1 cellular context compared by ENCODE assay signal in the genomic region with DNA sequence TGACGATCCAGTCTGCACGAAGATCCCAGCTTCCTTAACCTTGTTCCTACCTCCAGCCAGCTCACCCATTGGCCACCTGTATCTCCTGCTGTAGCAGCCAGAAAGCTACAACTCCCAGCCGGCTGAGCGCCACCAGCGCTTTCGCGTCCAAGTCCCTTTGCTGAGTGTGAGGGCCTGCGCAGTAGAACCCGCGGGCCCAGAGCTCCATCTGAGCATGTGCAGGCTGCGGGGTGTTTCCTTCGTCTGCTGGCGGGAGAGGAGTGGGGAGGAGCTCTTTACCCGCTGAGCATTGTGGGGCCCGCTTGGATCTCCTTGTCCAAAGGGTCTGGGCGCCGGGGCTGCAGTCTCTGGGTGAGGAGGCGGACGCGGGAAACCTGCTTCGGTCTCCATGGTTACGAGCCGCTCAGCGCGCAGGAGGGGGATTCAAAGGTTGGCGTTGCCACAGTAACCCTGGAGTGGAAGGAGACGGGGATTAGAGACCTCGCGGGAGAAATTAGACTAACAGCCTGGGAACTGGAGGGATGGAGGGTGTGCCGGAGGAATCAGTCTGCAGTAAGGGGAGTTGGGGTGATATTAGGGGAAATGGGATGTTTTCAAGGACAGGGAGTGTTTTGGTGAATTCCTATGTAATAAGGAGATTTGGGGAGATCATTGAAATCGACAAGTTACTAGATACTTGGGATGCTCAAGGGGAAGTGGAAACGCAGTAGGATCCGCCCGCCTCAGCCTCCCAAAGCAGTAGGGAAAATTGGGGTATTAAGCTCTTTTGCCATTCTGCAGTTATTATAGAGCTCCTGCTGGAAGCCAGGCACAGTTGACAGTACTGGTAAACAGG.
TF ChIP-seq lines count a peak whose summit lies in the region.

No MANE protein-coding gene starts in this region.

TF ChIP-seq in HepG2, 621 proteins besides CTCF, POLR2A, EP300 and RAD21 (continued from another document and continues in another):
- peak; percentile 55; the same call in 1 of the 2 replicates for TF ChIP-seq ZSCAN25 (CRISPR knock-in tag; IDR thresholded peaks at IDR 0.05)
- TF ChIP-seq, protein P1, sequence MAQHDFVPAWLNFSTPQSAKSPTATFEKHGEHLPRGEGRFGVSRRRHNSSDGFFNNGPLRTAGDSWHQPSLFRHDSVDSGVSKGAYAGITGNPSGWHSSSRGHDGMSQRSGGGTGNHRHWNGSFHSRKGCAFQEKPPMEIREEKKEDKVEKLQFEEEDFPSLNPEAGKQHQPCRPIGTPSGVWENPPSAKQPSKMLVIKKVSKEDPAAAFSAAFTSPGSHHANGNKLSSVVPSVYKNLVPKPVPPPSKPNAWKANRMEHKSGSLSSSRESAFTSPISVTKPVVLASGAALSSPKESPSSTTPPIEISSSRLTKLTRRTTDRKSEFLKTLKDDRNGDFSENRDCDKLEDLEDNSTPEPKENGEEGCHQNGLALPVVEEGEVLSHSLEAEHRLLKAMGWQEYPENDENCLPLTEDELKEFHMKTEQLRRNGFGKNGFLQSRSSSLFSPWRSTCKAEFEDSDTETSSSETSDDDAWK (CRISPR knock-in tag; IDR thresholded peaks at IDR 0.05): no peak
- no peak for TF ChIP-seq PITX1 (CRISPR knock-in tag; IDR thresholded peaks at IDR 0.05)
- TF ChIP-seq CREB1 (IDR thresholded peaks at IDR 0.05): no peak
- no peak; the same call in 1 of the 2 replicates for TF ChIP-seq CREB1 (CRISPR knock-in tag; IDR thresholded peaks at IDR 0.05)
- peak; percentile 79; the same call in 1 of the 2 replicates for TF ChIP-seq HNF1B (CRISPR knock-in tag; IDR thresholded peaks at IDR 0.05)
- TF ChIP-seq ZC3H13 (CRISPR knock-in tag; IDR thresholded peaks at IDR 0.05): no peak
- TF ChIP-seq POLR2AphosphoS2 (IDR thresholded peaks at IDR 0.05; ENCODE audit: low read depth, low read length): no peak
- TF ChIP-seq ATF3 (CRISPR knock-in tag; IDR thresholded peaks at IDR 0.05): 0 out of 2 replicates have a peak, but pooled peaks have one; percentile 22
- no peak for TF ChIP-seq RBM39 (IDR thresholded peaks at IDR 0.05; ENCODE audit: low read depth, low read length, poor library complexity, severe bottlenecking)
- TF ChIP-seq, protein P2, sequence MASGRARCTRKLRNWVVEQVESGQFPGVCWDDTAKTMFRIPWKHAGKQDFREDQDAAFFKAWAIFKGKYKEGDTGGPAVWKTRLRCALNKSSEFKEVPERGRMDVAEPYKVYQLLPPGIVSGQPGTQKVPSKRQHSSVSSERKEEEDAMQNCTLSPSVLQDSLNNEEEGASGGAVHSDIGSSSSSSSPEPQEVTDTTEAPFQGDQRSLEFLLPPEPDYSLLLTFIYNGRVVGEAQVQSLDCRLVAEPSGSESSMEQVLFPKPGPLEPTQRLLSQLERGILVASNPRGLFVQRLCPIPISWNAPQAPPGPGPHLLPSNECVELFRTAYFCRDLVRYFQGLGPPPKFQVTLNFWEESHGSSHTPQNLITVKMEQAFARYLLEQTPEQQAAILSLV (CRISPR knock-in tag; IDR thresholded peaks at IDR 0.05; ENCODE audit: borderline replicate concordance): no peak
- no peak for TF ChIP-seq MATR3 (CRISPR knock-in tag; IDR thresholded peaks at IDR 0.05)
- peak; percentile 56; the same call in 1 of the 2 replicates for TF ChIP-seq ZNF280B (CRISPR knock-in tag; IDR thresholded peaks at IDR 0.05; ENCODE audit: borderline replicate concordance)
- TF ChIP-seq SCMH1 (CRISPR knock-in tag; IDR thresholded peaks at IDR 0.05; ENCODE audit: borderline replicate concordance): no peak
- no peak for TF ChIP-seq ZFP36L2 (CRISPR knock-in tag; IDR thresholded peaks at IDR 0.05)
- no peak for TF ChIP-seq MIER3 (CRISPR knock-in tag; IDR thresholded peaks at IDR 0.05; ENCODE audit: borderline replicate concordance)
- TF ChIP-seq ZNF343 (CRISPR knock-in tag; IDR thresholded peaks at IDR 0.05): no peak
- no peak for TF ChIP-seq ZNF557 (CRISPR knock-in tag; IDR thresholded peaks at IDR 0.05)
- 0 out of 2 replicates have a peak, but pooled peaks have one; percentile 40 for TF ChIP-seq REPIN1 (CRISPR knock-in tag; IDR thresholded peaks at IDR 0.05; ENCODE audit: borderline replicate concordance, low read depth)
- TF ChIP-seq ZNF543 (CRISPR knock-in tag; IDR thresholded peaks at IDR 0.05): no peak
- TF ChIP-seq, protein P3, sequence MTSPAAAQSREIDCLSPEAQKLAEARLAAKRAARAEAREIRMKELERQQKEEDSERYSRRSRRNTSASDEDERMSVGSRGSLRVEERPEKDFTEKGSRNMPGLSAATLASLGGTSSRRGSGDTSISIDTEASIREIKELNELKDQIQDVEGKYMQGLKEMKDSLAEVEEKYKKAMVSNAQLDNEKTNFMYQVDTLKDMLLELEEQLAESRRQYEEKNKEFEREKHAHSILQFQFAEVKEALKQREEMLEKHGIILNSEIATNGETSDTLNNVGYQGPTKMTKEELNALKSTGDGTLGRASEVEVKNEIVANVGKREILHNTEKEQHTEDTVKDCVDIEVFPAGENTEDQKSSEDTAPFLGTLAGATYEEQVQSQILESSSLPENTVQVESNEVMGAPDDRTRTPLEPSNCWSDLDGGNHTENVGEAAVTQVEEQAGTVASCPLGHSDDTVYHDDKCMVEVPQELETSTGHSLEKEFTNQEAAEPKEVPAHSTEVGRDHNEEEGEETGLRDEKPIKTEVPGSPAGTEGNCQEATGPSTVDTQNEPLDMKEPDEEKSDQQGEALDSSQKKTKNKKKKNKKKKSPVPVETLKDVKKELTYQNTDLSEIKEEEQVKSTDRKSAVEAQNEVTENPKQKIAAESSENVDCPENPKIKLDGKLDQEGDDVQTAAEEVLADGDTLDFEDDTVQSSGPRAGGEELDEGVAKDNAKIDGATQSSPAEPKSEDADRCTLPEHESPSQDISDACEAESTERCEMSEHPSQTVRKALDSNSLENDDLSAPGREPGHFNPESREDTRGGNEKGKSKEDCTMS (CRISPR knock-in tag; conservative IDR thresholded peaks at IDR 0.05): no peak
- 0 out of 2 replicates have a peak, but pooled peaks have one; percentile 15 for TF ChIP-seq IKZF5 (CRISPR knock-in tag; IDR thresholded peaks at IDR 0.05)
- TF ChIP-seq, protein P4, sequence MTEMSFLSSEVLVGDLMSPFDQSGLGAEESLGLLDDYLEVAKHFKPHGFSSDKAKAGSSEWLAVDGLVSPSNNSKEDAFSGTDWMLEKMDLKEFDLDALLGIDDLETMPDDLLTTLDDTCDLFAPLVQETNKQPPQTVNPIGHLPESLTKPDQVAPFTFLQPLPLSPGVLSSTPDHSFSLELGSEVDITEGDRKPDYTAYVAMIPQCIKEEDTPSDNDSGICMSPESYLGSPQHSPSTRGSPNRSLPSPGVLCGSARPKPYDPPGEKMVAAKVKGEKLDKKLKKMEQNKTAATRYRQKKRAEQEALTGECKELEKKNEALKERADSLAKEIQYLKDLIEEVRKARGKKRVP (CRISPR knock-in tag; IDR thresholded peaks at IDR 0.05): no peak
- no peak for TF ChIP-seq NFE2L1 (CRISPR knock-in tag; IDR thresholded peaks at IDR 0.05; ENCODE audit: borderline replicate concordance)
- TF ChIP-seq ZNF326 (CRISPR knock-in tag; IDR thresholded peaks at IDR 0.05; ENCODE audit: borderline replicate concordance): no peak
- no peak for TF ChIP-seq MAFF (IDR thresholded peaks at IDR 0.05; ENCODE audit: low read depth, low read length)
- peak; percentile 55 for TF ChIP-seq NFYC (CRISPR knock-in tag; IDR thresholded peaks at IDR 0.05)
- TF ChIP-seq CHD4 (IDR thresholded peaks at IDR 0.05; ENCODE audit: borderline replicate concordance, low read length): no peak
- 0 out of 2 replicates have a peak, but pooled peaks have one; percentile 61 for TF ChIP-seq ZNF225 (CRISPR knock-in tag; IDR thresholded peaks at IDR 0.05)
- peak; percentile 41 for TF ChIP-seq BORCS8-MEF2B (CRISPR knock-in tag; IDR thresholded peaks at IDR 0.05)
- no peak for TF ChIP-seq ZNF7 (CRISPR knock-in tag; IDR thresholded peaks at IDR 0.05)
- TF ChIP-seq ZNF34 (CRISPR knock-in tag; IDR thresholded peaks at IDR 0.05; ENCODE audit: borderline replicate concordance): no peak
- peak; percentile 14 for TF ChIP-seq SKI (IDR thresholded peaks at IDR 0.05; ENCODE audit: partially characterized antibody)
- TF ChIP-seq SNAPC2 (CRISPR knock-in tag; IDR thresholded peaks at IDR 0.05): peak; percentile 71
- 0 out of 2 replicates have a peak, but pooled peaks have one; percentile 26 for TF ChIP-seq ZNF792 (CRISPR knock-in tag; IDR thresholded peaks at IDR 0.05)
- TF ChIP-seq, protein P5, sequence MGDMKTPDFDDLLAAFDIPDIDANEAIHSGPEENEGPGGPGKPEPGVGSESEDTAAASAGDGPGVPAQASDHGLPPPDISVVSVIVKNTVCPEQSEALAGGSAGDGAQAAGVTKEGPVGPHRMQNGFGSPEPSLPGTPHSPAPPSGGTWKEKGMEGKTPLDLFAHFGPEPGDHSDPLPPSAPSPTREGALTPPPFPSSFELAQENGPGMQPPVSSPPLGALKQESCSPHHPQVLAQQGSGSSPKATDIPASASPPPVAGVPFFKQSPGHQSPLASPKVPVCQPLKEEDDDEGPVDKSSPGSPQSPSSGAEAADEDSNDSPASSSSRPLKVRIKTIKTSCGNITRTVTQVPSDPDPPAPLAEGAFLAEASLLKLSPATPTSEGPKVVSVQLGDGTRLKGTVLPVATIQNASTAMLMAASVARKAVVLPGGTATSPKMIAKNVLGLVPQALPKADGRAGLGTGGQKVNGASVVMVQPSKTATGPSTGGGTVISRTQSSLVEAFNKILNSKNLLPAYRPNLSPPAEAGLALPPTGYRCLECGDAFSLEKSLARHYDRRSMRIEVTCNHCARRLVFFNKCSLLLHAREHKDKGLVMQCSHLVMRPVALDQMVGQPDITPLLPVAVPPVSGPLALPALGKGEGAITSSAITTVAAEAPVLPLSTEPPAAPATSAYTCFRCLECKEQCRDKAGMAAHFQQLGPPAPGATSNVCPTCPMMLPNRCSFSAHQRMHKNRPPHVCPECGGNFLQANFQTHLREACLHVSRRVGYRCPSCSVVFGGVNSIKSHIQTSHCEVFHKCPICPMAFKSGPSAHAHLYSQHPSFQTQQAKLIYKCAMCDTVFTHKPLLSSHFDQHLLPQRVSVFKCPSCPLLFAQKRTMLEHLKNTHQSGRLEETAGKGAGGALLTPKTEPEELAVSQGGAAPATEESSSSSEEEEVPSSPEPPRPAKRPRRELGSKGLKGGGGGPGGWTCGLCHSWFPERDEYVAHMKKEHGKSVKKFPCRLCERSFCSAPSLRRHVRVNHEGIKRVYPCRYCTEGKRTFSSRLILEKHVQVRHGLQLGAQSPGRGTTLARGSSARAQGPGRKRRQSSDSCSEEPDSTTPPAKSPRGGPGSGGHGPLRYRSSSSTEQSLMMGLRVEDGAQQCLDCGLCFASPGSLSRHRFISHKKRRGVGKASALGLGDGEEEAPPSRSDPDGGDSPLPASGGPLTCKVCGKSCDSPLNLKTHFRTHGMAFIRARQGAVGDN (CRISPR knock-in tag; IDR thresholded peaks at IDR 0.05): peak; percentile 97
- no peak for TF ChIP-seq CEBPZ (IDR thresholded peaks at IDR 0.05; ENCODE audit: low read length)
